ENCODE assay signal across 10 cellular contexts in genomic region chr3:183210862-183211341, GRCh38. TPM values are rescaled to one million over a fixed set of nuclear protein-coding genes. Genes with fewer than 3 reads are reported as not detected.
A peak's percentile ranks its signal among the peaks of the same experiment; 100 is the strongest.
DNase-seq lines count a peak whose midpoint lies in the region; ATAC-seq and TF ChIP-seq lines count a peak whose summit lies in the region.
"Had no signal": no experiment of that assay in that cellular context is flagged by ENCODE, and none has a peak within 500 bp of the region (broad histone marks: within the 10 kb centered on the region; RNA-seq: fewer than 3 reads in every experiment).

No MANE protein-coding gene starts in this region.

- DNase-seq in CD1c-positive myeloid dendritic cell (ENCODE audit: extremely low spot score) = peak; percentile 86
- peak; percentile 51 for DNase-seq in UCSD-AML1 (lab: John Stamatoyannopoulos, UW; ENCODE audit: unreplicated experiment)
- DNase-seq in gastrocnemius medialis = peak in 1 of 2 donors; percentile 18
- DNase-seq in NCI-H2227 (lab: John Stamatoyannopoulos, UW; ENCODE audit: unreplicated experiment) = no peak
- no peak for DNase-seq in MG63
- DNase-seq in AG20443 (ENCODE audit: low spot score) = no peak
- DNase-seq in cerebellum (ENCODE audit: low spot score) = no peak
- DNase-seq: NCI-H1417, T-helper 9 cell had no signal

- H3K4me3 ChIP-seq in gastrocnemius medialis = no peak overlapping the region
- no peak overlapping the region for H3K4me3 ChIP-seq in MG63

- peak overlapping the region in 3 of 4 donors; percentile 43 to 57 (median 54) for H3K27ac ChIP-seq in gastrocnemius medialis

- ATAC-seq in esophagus mucosa (peak; percentile 71), gastrocnemius medialis (peak in 1 of 2 donors; percentile 37)

- in situ Hi-C loops in gastrocnemius medialis (cut with MboI; ENCODE audit: low sequenced_read_pairs in 4 of 4) = no loop called here

- intact Hi-C loops in gastrocnemius medialis (cut with DNase I; ENCODE audit: low total_unique reads) = loop anchor here (2.0 kb wide), 1 partner anchor 76 kb away; no protein-coding TSS in a partner anchor

- H3K4me1 ChIP-seq in gastrocnemius medialis = peaks cover 0 to 3% of the 10 kb centered on the region in 2 donors

- H3K27me3 ChIP-seq in gastrocnemius medialis (no peaks in the 10 kb centered on the region), MG63 (peaks cover 12% of the 10 kb centered on the region)

- no peak for TF ChIP-seq POLR2A in gastrocnemius medialis (IDR thresholded peaks at IDR 0.05)

- TF ChIP-seq CTCF in gastrocnemius medialis (IDR thresholded peaks at IDR 0.05 in 4 of 5, conservative IDR thresholded peaks at IDR 0.05 in 1 of 5) = no peak

- H3K9me3 ChIP-seq in gastrocnemius medialis = no peaks in the 10 kb centered on the region
- H3K9me3 ChIP-seq in MG63 = no peaks in the 10 kb centered on the region

- H3K36me3 ChIP-seq in gastrocnemius medialis = no peaks in the 10 kb centered on the region
- no peaks in the 10 kb centered on the region for H3K36me3 ChIP-seq in MG63

RNA-seq across cellular contexts. Expression of gene B3GNT5, which starts 42.2 kb away (rescaled TPM):
- 70.7 TPM for total RNA-seq in esophagus mucosa
- 10 to 100 TPM; 18.2 to 41.2 (median 26.0) TPM for total RNA-seq in gastrocnemius medialis
- 0.36 and 5.4 TPM in 2 replicates for total RNA-seq in MG63 (2014; rRNA removed; shearing (Covaris generic); ENCODE audit: low replicate concordance)
- total RNA-seq in cerebellum = 19.9 TPM

RNA-seq across cellular contexts. Expression of gene LAMP3, which starts 48.4 kb away (rescaled TPM):
- total RNA-seq in esophagus mucosa = 4.5 TPM
- total RNA-seq in gastrocnemius medialis = not detected
- total RNA-seq in MG63 (2014; rRNA removed; shearing (Covaris generic); ENCODE audit: low replicate concordance) = 0.53 TPM in 1 of 2 replicates, not detected in the other
- 0.18 TPM for total RNA-seq in cerebellum

Comparison
In these comparisons a context has a peak if more than half of its experiments do, and no peak if none do; other contexts are left out.
1. DNase-seq: peak in CD1c-positive myeloid dendritic cell (single experiment) and UCSD-AML1 (single experiment); none in NCI-H2227 (single experiment), MG63 (single experiment), AG20443 (single experiment) and cerebellum (single experiment).